Comparison of ENCODE assay signal across 1 cellular context in the genomic region with DNA sequence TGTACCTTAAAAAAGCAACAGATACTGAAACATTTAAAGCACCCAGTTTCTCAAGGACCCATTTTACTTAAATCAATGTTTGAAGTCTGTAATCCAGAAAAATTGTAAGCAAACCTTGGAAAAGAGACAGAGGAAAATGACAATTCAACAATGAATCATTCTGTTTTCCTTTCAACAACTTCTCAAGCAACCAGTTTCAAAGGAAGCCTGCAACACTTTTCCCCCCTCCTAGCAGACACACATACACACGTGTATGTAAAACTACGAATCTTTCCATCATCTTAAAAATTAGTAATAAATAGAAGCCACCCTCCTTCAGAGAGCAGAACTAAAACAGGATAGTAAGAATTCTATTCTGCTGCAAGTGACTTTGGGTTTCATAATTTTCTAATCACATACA.
TF ChIP-seq lines count a peak whose summit lies in the region.

No MANE protein-coding gene starts in this region.

TF ChIP-seq in SK-N-SH treated with all-trans-retinoic acid at 6 μM for 48 hours, 23 proteins besides CTCF, POLR2A, EP300 and RAD21 (continued from another document):
- no peak for TF ChIP-seq CSRNP3 (CRISPR knock-in tag; IDR thresholded peaks at IDR 0.05)
- TF ChIP-seq ARNTL (CRISPR knock-in tag; IDR thresholded peaks at IDR 0.05; ENCODE audit: borderline replicate concordance, low read depth) = no peak
- no peak for TF ChIP-seq ZC3H10 (CRISPR knock-in tag; IDR thresholded peaks at IDR 0.05)
- no peak for TF ChIP-seq TCF4 (CRISPR knock-in tag; IDR thresholded peaks at IDR 0.05; ENCODE audit: borderline replicate concordance)
- TF ChIP-seq ZNF70 (CRISPR knock-in tag; IDR thresholded peaks at IDR 0.05) = no peak
- no peak for TF ChIP-seq PPARA (CRISPR knock-in tag; IDR thresholded peaks at IDR 0.05; ENCODE audit: borderline replicate concordance)
- TF ChIP-seq, protein P1, sequence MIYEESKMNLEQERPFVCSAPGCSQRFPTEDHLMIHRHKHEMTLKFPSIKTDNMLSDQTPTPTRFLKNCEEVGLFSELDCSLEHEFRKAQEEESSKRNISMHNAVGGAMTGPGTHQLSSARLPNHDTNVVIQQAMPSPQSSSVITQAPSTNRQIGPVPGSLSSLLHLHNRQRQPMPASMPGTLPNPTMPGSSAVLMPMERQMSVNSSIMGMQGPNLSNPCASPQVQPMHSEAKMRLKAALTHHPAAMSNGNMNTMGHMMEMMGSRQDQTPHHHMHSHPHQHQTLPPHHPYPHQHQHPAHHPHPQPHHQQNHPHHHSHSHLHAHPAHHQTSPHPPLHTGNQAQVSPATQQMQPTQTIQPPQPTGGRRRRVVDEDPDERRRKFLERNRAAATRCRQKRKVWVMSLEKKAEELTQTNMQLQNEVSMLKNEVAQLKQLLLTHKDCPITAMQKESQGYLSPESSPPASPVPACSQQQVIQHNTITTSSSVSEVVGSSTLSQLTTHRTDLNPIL (CRISPR knock-in tag; IDR thresholded peaks at IDR 0.05; ENCODE audit: low read depth) = no peak
- TF ChIP-seq BACH2 (CRISPR knock-in tag; IDR thresholded peaks at IDR 0.05; ENCODE audit: borderline replicate concordance) = no peak
- no peak for TF ChIP-seq RARB (CRISPR knock-in tag; IDR thresholded peaks at IDR 0.05)
- no peak for TF ChIP-seq ZNF8 (CRISPR knock-in tag; IDR thresholded peaks at IDR 0.05)
- TF ChIP-seq TSHZ2 (CRISPR knock-in tag; IDR thresholded peaks at IDR 0.05) = no peak
TF ChIP-seq in SK-N-SH treated with all-trans-retinoic acid at 6 μM for 48 hours: peak in this region for 0.
